Comparison of ENCODE assay signal across 12 cellular contexts in genomic region chr10:114266521-114266920, GRCh38. TPM values are rescaled to one million over a fixed set of nuclear protein-coding genes. Genes with fewer than 3 reads are reported as not detected.
DNase-seq lines count a peak whose midpoint lies in the region; ATAC-seq, FAIRE-seq and TF ChIP-seq lines count a peak whose summit lies in the region.
"Had no signal": no experiment of that assay in that cellular context is flagged by ENCODE, and none has a peak within 500 bp of the region (broad histone marks: within the 10 kb centered on the region; RNA-seq: fewer than 3 reads in every experiment).

No MANE protein-coding gene starts in this region.

- H3K36me3 ChIP-seq in GM23248 (ENCODE audit: low read depth) (no peaks in the 10 kb centered on the region), pancreas (no peaks in the 10 kb centered on the region)

- no peak overlapping the region for H3K9ac ChIP-seq in GM23248

- H3K4me1 ChIP-seq in GM23248 (ENCODE audit: insufficient read depth) (peaks cover 23% of the 10 kb centered on the region), pancreas (peaks cover 4 to 24% (median 20%) of the 10 kb centered on the region in 3 donors)

- H3F3A ChIP-seq in GM23248 (ENCODE audit: insufficient read depth), result peaks cover 21% of the 10 kb centered on the region

- no peak overlapping the region for H3K4me2 ChIP-seq in GM23248 (ENCODE audit: unreplicated experiment)

- DNase-seq in GM23248 (peak; percentile 46), NCI-H226 (peak; percentile 74), erythroblast (lab: John Stamatoyannopoulos, UW) (peak; percentile 45 to 63), pancreas (peak in 4 of 6 donors; percentile 73 to 80 (median 78)), caudate nucleus (lab: John Stamatoyannopoulos, UW) (no peak), NCI-H524 (lab: John Stamatoyannopoulos, UW) (no peak)
- DNase-seq in stimulated activated naive CD4-positive, alpha-beta T cell treated with Interleukin-2 at 50 U/mL for 16 hours (lab: John Stamatoyannopoulos, UW), result no peak
- DNase-seq: activated CD4-positive, alpha-beta T cell treated with anti-CD3 and anti-CD28 coated beads, Interleukin-2, amount 10 ng/mL, durations not matched to agents 7 days and 5 days; Caco-2 had no signal

- in situ Hi-C loops in GM23248 (cut with MboI), result no loop called here

- ATAC-seq in pancreas, result peak; percentile 95 to 97 (median 96)
- no peak for ATAC-seq in GM21381 (IDR thresholded peaks at IDR 0.05; ENCODE audit: unreplicated experiment)

- 51 to 54% methylated on average over 5 of the region's 5 CpGs for WGBS in GM23248 (ENCODE audit: low coverage in 1 of 2, low lambda C conversion rate in 2 of 2, missing lambda C conversion rate in 2 of 2), 2 experiments
- 7 to 9% methylated on average over 5 of the region's 5 CpGs for WGBS in pancreas, 2 donors

- FAIRE-seq in pancreas (lab: Jason Lieb, UNC), result no peak
- FAIRE-seq: endometrium had no signal

- H3K9me3 ChIP-seq in GM23248 (ENCODE audit: low read depth) (no peaks in the 10 kb centered on the region), pancreas (no peaks in the 10 kb centered on the region)
- H3K9me3 ChIP-seq: Caco-2 had no signal

- no peaks in the 10 kb centered on the region for H4K20me1 ChIP-seq in GM23248 (ENCODE audit: insufficient read depth)

- H3K27ac ChIP-seq in GM23248, result no peak overlapping the region
- H3K27ac ChIP-seq in pancreas, result peak overlapping the region in 3 of 4 donors; percentile 22 to 64 (median 34)
- H3K27ac ChIP-seq in caudate nucleus (ENCODE audit: low read depth, low read length), result no peak overlapping the region

- no peak for TF ChIP-seq POLR2A in erythroblast (IDR thresholded peaks at IDR 0.05; ENCODE audit: low read length)

- H3K79me2 ChIP-seq in GM23248 (ENCODE audit: insufficient read depth), result no peaks in the 10 kb centered on the region

- TF ChIP-seq CTCF in pancreas (IDR thresholded peaks at IDR 0.05), result no peak

- no peaks in the 10 kb centered on the region for H3K9me2 ChIP-seq in GM23248 (ENCODE audit: insufficient read depth)

- intact Hi-C loops in pancreas (cut with DNase I), result no loop called here

- no peaks in the 10 kb centered on the region for H3K27me3 ChIP-seq in GM23248 (replicated peaks; ENCODE audit: insufficient read depth)
- no peaks in the 10 kb centered on the region for H3K27me3 ChIP-seq in pancreas

- no peak overlapping the region for H2AFZ ChIP-seq in GM23248

- no peak overlapping the region for H3K4me3 ChIP-seq in GM23248
- no peak overlapping the region for H3K4me3 ChIP-seq in pancreas

RNA-seq across cellular contexts. Expression of gene VWA2, which starts 27.5 kb away (rescaled TPM):
- total RNA-seq in GM23248 (2014; rRNA removed; shearing (Covaris generic)), result not detected in 2 replicates
- polyA plus RNA-seq in GM23248 (2016; fragmentation: Nextera tagmentation; extraction: Ambion mirVana) (not detected in 2 replicates), pancreas (1 to 10 TPM; 1.4 to 1.6 TPM)
- total RNA-seq in pancreas, result 1 to 10 TPM; 2.8 to 9.5 (median 5.6) TPM
- total RNA-seq: activated CD4-positive, alpha-beta T cell treated with anti-CD3 and anti-CD28 coated beads, Interleukin-2, amount 10 ng/mL, durations not matched to agents 7 days and 5 days had no signal
- polyA plus RNA-seq: liver had no signal

Comparison
In these comparisons a context has a peak if more than half of its experiments do, and no peak if none do; other contexts are left out.
1. DNase-seq: peak in GM23248 (single experiment), NCI-H226 (single experiment), erythroblast (2 of 2) and pancreas (4 of 6); none in caudate nucleus (0 of 61), NCI-H524 (0 of 2) and stimulated activated naive CD4-positive, alpha-beta T cell treated with Interleukin-2 at 50 U/mL for 16 hours (single experiment).
2. H3K27ac ChIP-seq: peak in pancreas (3 of 4); none in GM23248 (single experiment) and caudate nucleus (single experiment).